In the genomic region with DNA sequence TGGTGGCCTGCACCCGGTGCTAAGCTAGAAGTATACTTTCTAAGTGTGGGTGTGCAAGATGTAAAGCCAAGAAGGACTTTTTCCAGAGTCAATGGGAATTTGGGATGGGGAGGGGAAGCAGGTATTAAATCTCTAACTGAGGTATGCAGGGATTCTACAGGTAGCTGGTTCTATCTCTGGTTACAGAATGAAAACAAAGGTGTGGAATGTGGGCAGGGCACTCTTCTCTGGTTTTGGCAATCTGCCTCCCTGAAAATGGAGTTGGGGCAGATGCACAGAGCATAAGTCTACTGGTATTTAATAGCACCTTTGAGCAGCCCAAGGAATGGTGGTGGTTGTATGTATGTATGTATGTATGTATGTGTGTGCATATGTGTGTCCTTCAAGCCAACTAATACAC, we compare ENCODE assay signal across 15 cellular contexts.
"Had no signal": no experiment of that assay in that cellular context is flagged by ENCODE, and none has a peak within 500 bp of the region (broad histone marks: within the 10 kb centered on the region; RNA-seq: fewer than 3 reads in every experiment).

No MANE protein-coding gene starts in this region.

- H3K27ac ChIP-seq: tibial artery had no signal

- H3K9me3 Mint-ChIP-seq: activated naive CD4-positive, alpha-beta T cell treated with anti-CD3 and anti-CD28 coated beads, Interleukin-2, amount 50 U/mL, for 24 hours; activated T-cell treated with anti-CD3 and anti-CD28 coated beads, Interleukin-2, amount 50 U/mL, for 24 hours; central memory CD8-positive, alpha-beta T cell; effector memory CD8-positive, alpha-beta T cell; naive thymus-derived CD8-positive, alpha-beta T cell; stimulated activated effector memory CD8-positive, alpha-beta T cell treated with anti-CD3 and anti-CD28 coated beads, Interleukin-12 subunit alpha, Interleukin-12 subunit beta, amount 100 ng/mL, for 72 hours had no signal

- H3K9me3 ChIP-seq: mucosa of descending colon, tibial artery had no signal

- H3K27me3 ChIP-seq: tibial artery had no signal

- H3K27ac Mint-ChIP-seq: activated naive CD4-positive, alpha-beta T cell treated with anti-CD3 and anti-CD28 coated beads, Interleukin-2, amount 50 U/mL, for 24 hours; activated T-cell treated with anti-CD3 and anti-CD28 coated beads, Interleukin-2, amount 50 U/mL, for 24 hours; effector memory CD8-positive, alpha-beta T cell; naive thymus-derived CD8-positive, alpha-beta T cell; stimulated activated effector memory CD8-positive, alpha-beta T cell treated with anti-CD3 and anti-CD28 coated beads, Interleukin-12 subunit alpha, Interleukin-12 subunit beta, amount 100 ng/mL, for 72 hours had no signal

- H3K4me1 Mint-ChIP-seq: activated naive CD4-positive, alpha-beta T cell treated with anti-CD3 and anti-CD28 coated beads, Interleukin-2, amount 50 U/mL, for 24 hours; central memory CD8-positive, alpha-beta T cell; stimulated activated effector memory CD8-positive, alpha-beta T cell treated with anti-CD3 and anti-CD28 coated beads, Interleukin-12 subunit alpha, Interleukin-12 subunit beta, amount 100 ng/mL, for 72 hours had no signal

- H3K27me3 Mint-ChIP-seq: activated naive CD4-positive, alpha-beta T cell treated with anti-CD3 and anti-CD28 coated beads, Interleukin-2, amount 50 U/mL, for 24 hours; activated T-cell treated with anti-CD3 and anti-CD28 coated beads, Interleukin-2, amount 50 U/mL, for 24 hours; central memory CD8-positive, alpha-beta T cell; naive thymus-derived CD8-positive, alpha-beta T cell had no signal

- H3K36me3 ChIP-seq: tibial artery had no signal

- H3K36me3 Mint-ChIP-seq: naive thymus-derived CD8-positive, alpha-beta T cell; stimulated activated effector memory CD8-positive, alpha-beta T cell treated with anti-CD3 and anti-CD28 coated beads, Interleukin-12 subunit alpha, Interleukin-12 subunit beta, amount 100 ng/mL, for 72 hours had no signal

- DNase-seq: activated CD4-positive, alpha-beta T cell treated with anti-CD3 and anti-CD28 coated beads, Interleukin-2, amount 50 U/mL, for 4 hours; activated effector memory CD4-positive, alpha-beta T cell treated with Interleukin-2 at 50 U/mL for 16 hours; activated T-cell treated with anti-CD3 and anti-CD28 coated beads, Interleukin-2, amount 50 U/mL, for 24 hours; cortex of kidney; effector memory CD8-positive, alpha-beta T cell; left cardiac atrium; mucosa of descending colon; naive thymus-derived CD8-positive, alpha-beta T cell; right cardiac atrium; tibial artery had no signal

- H3K4me3 ChIP-seq: lung, mucosa of descending colon, smooth muscle cell, tibial artery had no signal

- H3K4me3 Mint-ChIP-seq: activated naive CD4-positive, alpha-beta T cell treated with anti-CD3 and anti-CD28 coated beads, Interleukin-2, amount 50 U/mL, for 24 hours; activated T-cell treated with anti-CD3 and anti-CD28 coated beads, Interleukin-2, amount 50 U/mL, for 24 hours; central memory CD8-positive, alpha-beta T cell; effector memory CD8-positive, alpha-beta T cell; naive thymus-derived CD8-positive, alpha-beta T cell; stimulated activated effector memory CD8-positive, alpha-beta T cell treated with anti-CD3 and anti-CD28 coated beads, Interleukin-12 subunit alpha, Interleukin-12 subunit beta, amount 100 ng/mL, for 72 hours had no signal
